ENCODE assay signal across 12 cellular contexts in genomic region chr16:84732674-84733352, GRCh38. TPM values are rescaled to one million over a fixed set of nuclear protein-coding genes. Genes with fewer than 3 reads are reported as not detected.
A peak's percentile ranks its signal among the peaks of the same experiment; 100 is the strongest.
DNase-seq lines count a peak whose midpoint lies in the region; ATAC-seq and TF ChIP-seq lines count a peak whose summit lies in the region.
"Had no signal": no experiment of that assay in that cellular context is flagged by ENCODE, and none has a peak within 500 bp of the region (broad histone marks: within the 10 kb centered on the region; RNA-seq: fewer than 3 reads in every experiment).

No MANE protein-coding gene starts in this region.

- H3K9me3 ChIP-seq in Panc1 (ENCODE audit: control insufficient read depth, insufficient read depth, low read depth, low read length) (no peaks in the 10 kb centered on the region), smooth muscle cell (replicated peaks; ENCODE audit: low read depth) (no peaks in the 10 kb centered on the region)
- H3K9me3 ChIP-seq: HAP-1 had no signal

- H3K4me1 ChIP-seq in GM23338 (ENCODE audit: insufficient read depth), result peaks cover 84% of the 10 kb centered on the region
- peaks cover 79% of the 10 kb centered on the region for H3K4me1 ChIP-seq in Panc1 (ENCODE audit: control insufficient read depth, insufficient read depth, low read length)
- peaks cover 37% of the 10 kb centered on the region for H3K4me1 ChIP-seq in smooth muscle cell (ENCODE audit: low read depth)

- H3K4me1 Mint-ChIP-seq in GM23338, result peaks cover 87% of the 10 kb centered on the region

- H3K9me3 Mint-ChIP-seq in GM23338, result no peaks in the 10 kb centered on the region
- H3K9me3 Mint-ChIP-seq: activated naive CD8-positive, alpha-beta T cell treated with anti-CD3 and anti-CD28 coated beads, Interleukin-2, amount 10 ng/mL, durations not matched to agents 7 days and 5 days; nephron; stimulated activated naive CD8-positive, alpha-beta T cell treated with anti-CD3 and anti-CD28 coated beads, Interleukin-15, Interleukin-2, amounts not matched to agents 100 ng/mL and 50 ng/mL, for 24 hours had no signal

- H3K4me3 Mint-ChIP-seq in GM23338, result no peak overlapping the region
- H3K4me3 Mint-ChIP-seq: activated naive CD8-positive, alpha-beta T cell treated with anti-CD3 and anti-CD28 coated beads, Interleukin-2, amount 10 ng/mL, durations not matched to agents 7 days and 5 days; nephron; stimulated activated naive CD8-positive, alpha-beta T cell treated with anti-CD3 and anti-CD28 coated beads, Interleukin-15, Interleukin-2, amounts not matched to agents 100 ng/mL and 50 ng/mL, for 24 hours had no signal

- intact Hi-C loops in Panc1 (cut with micrococcal nuclease; ENCODE audit: unreplicated experiment), result no loop called here

- TF ChIP-seq CTCF in GM23338 (conservative IDR thresholded peaks at IDR 0.05; ENCODE audit: low read depth in 2 of 2) (no peak), Panc1 (IDR thresholded peaks at IDR 0.05) (no peak), epithelial cell of esophagus (IDR thresholded peaks at IDR 0.05; ENCODE audit: insufficient read depth, low read depth, low read length, missing control alignments) (no peak), smooth muscle cell (IDR thresholded peaks at IDR 0.05; ENCODE audit: borderline replicate concordance, insufficient read depth, poor library complexity, severe bottlenecking) (no peak)

- in situ Hi-C loops in Panc1 (cut with HindIII; ENCODE audit: low pct_unique_long_range_greater_than_20kb, low sequenced_read_pairs), result no loop called here

- DNase-seq in GM23338 (ENCODE audit: low spot score) (no peak), Panc1 (ENCODE audit: low read depth, low spot score) (no peak), epithelial cell of esophagus (ENCODE audit: low read depth) (peak; percentile 69), smooth muscle cell (lab: John Stamatoyannopoulos, UW; ENCODE audit: unreplicated experiment) (no peak), NCI-H2227 treated with DMSO at 0.1 percent for 48 hours (lab: John Stamatoyannopoulos, UW) (no peak), LoVo (ENCODE audit: low spot score) (no peak)
- DNase-seq in activated naive CD4-positive, alpha-beta T cell treated with anti-CD3 and anti-CD28 coated beads, Interleukin-2, amount 50 U/mL, for 16 hours, result no peak
- DNase-seq: activated naive CD8-positive, alpha-beta T cell treated with anti-CD3 and anti-CD28 coated beads, Interleukin-2, amount 10 ng/mL, durations not matched to agents 7 days and 5 days; NCI-H1417 treated with DMSO at 0.1 percent for 48 hours had no signal

- H3F3A ChIP-seq in GM23338 (replicated peaks; ENCODE audit: low read depth) (peaks cover 16% of the 10 kb centered on the region), smooth muscle cell (ENCODE audit: low read depth) (peaks cover 37% of the 10 kb centered on the region)

- WGBS in smooth muscle cell (ENCODE audit: low lambda C conversion rate), result 75% methylated on average over 9 of the region's 9 CpGs

- H3K27me3 ChIP-seq in GM23338 (ENCODE audit: insufficient read depth), result no peaks in the 10 kb centered on the region
- no peaks in the 10 kb centered on the region for H3K27me3 ChIP-seq in Panc1 (ENCODE audit: control insufficient read depth, insufficient read depth, low read length)
- no peaks in the 10 kb centered on the region for H3K27me3 ChIP-seq in smooth muscle cell (ENCODE audit: low read depth)

- peaks cover 100% of the 10 kb centered on the region for H3K79me2 ChIP-seq in GM23338 (replicated peaks; ENCODE audit: insufficient read depth)
- peaks cover 86% of the 10 kb centered on the region for H3K79me2 ChIP-seq in smooth muscle cell (ENCODE audit: low read depth)

- POLR2A ChIA-PET in Panc1 (lab: Charles Lee), result no interaction called here

- H3K27ac ChIP-seq in GM23338 (ENCODE audit: low read depth), result peak overlapping the region; percentile 94
- H3K27ac ChIP-seq in Panc1 (ENCODE audit: low read length), result peak overlapping the region; percentile 98
- peak overlapping the region; percentile 100 for H3K27ac ChIP-seq in smooth muscle cell (ENCODE audit: low read depth)

- H3K27me3 Mint-ChIP-seq in GM23338 (ENCODE audit: insufficient read depth, low read depth, poor library complexity), result peaks cover 3% of the 10 kb centered on the region
- H3K27me3 Mint-ChIP-seq: activated naive CD8-positive, alpha-beta T cell treated with anti-CD3 and anti-CD28 coated beads, Interleukin-2, amount 10 ng/mL, durations not matched to agents 7 days and 5 days; stimulated activated naive CD8-positive, alpha-beta T cell treated with anti-CD3 and anti-CD28 coated beads, Interleukin-15, Interleukin-2, amounts not matched to agents 100 ng/mL and 50 ng/mL, for 24 hours had no signal

- no peaks in the 10 kb centered on the region for H3K9me2 ChIP-seq in GM23338 (ENCODE audit: insufficient read depth)

- ATAC-seq in GM23338 (no peak), Panc1 (no peak)

- H3K27ac Mint-ChIP-seq in GM23338, result peak overlapping the region; percentile 96
- H3K27ac Mint-ChIP-seq: activated naive CD8-positive, alpha-beta T cell treated with anti-CD3 and anti-CD28 coated beads, Interleukin-2, amount 10 ng/mL, durations not matched to agents 7 days and 5 days; nephron; stimulated activated naive CD8-positive, alpha-beta T cell treated with anti-CD3 and anti-CD28 coated beads, Interleukin-15, Interleukin-2, amounts not matched to agents 100 ng/mL and 50 ng/mL, for 24 hours had no signal

- no peak overlapping the region for H2AFZ ChIP-seq in GM23338
- H2AFZ ChIP-seq in smooth muscle cell (ENCODE audit: low read depth), result no peak overlapping the region

- H3K36me3 ChIP-seq in GM23338 (ENCODE audit: insufficient read depth) (no peaks in the 10 kb centered on the region), Panc1 (ENCODE audit: control insufficient read depth, insufficient read depth, low read length) (no peaks in the 10 kb centered on the region), smooth muscle cell (ENCODE audit: low read depth) (no peaks in the 10 kb centered on the region)

- CTCF ChIA-PET in Panc1 (lab: Charles Lee), result no interaction called here

- H3K4me3 ChIP-seq in GM23338 (no peak overlapping the region), Panc1 (ENCODE audit: low read depth in 2 of 2, low read length in 2 of 2) (peak overlapping the region; percentile 27 to 47; a peak in 3 of 4 replicates), epithelial cell of esophagus (ENCODE audit: low read length) (no peak overlapping the region), smooth muscle cell (no peak overlapping the region)
- H3K4me3 ChIP-seq: HAP-1 had no signal

- H3K36me3 Mint-ChIP-seq in GM23338 (ENCODE audit: low read depth), result peaks cover 18% of the 10 kb centered on the region; the same call in 2 of the 3 replicates

- H4K20me1 ChIP-seq in GM23338 (replicated peaks; ENCODE audit: insufficient read depth) (peaks cover 26% of the 10 kb centered on the region), smooth muscle cell (ENCODE audit: low read depth) (peaks cover 22% of the 10 kb centered on the region)

- no peak overlapping the region for H3K9ac ChIP-seq in smooth muscle cell (ENCODE audit: low read depth)

- H3K4me2 ChIP-seq in GM23338 (peak overlapping the region; percentile 2; the same call in 1 of the 2 replicates), smooth muscle cell (peak overlapping the region; percentile 14)

- BruUV-seq in Panc1 (replicated peaks; lab: Mats Ljungman, UMichigan), result no TSS peak

RNA-seq across cellular contexts. Expression of gene USP10, which starts 33.0 kb away (rescaled TPM):
- total RNA-seq in GM23338 (2014; rRNA removed; shearing (Covaris generic)), result 144 and 158 TPM in 2 replicates
- polyA plus RNA-seq in GM23338 (2016; fragmentation: Nextera tagmentation; extraction: Ambion mirVana) (186 and 194 TPM in 2 replicates), smooth muscle cell (56.1 and 59.0 TPM in 2 replicates)
- total RNA-seq in Panc1 (2021; ENCODE audit: unreplicated experiment) (77.4 TPM), smooth muscle cell (47.4 and 52.5 TPM in 2 replicates)
- 61.8 TPM for polyA plus RNA-seq in Panc1 (2012; ENCODE audit: insufficient read length)

Comparison
In these comparisons a context has a peak if more than half of its experiments do, and no peak if none do; other contexts are left out.
1. H3K4me3 ChIP-seq: peak in Panc1 (2 of 2); none in GM23338 (single experiment), epithelial cell of esophagus (single experiment) and smooth muscle cell (single experiment).
2. Peak in every context shown above with its lines, with median percentiles within 50 percentile points of each other: H3K27ac ChIP-seq.